Comparison of ENCODE assay signal across 1 cellular context in the genomic region with DNA sequence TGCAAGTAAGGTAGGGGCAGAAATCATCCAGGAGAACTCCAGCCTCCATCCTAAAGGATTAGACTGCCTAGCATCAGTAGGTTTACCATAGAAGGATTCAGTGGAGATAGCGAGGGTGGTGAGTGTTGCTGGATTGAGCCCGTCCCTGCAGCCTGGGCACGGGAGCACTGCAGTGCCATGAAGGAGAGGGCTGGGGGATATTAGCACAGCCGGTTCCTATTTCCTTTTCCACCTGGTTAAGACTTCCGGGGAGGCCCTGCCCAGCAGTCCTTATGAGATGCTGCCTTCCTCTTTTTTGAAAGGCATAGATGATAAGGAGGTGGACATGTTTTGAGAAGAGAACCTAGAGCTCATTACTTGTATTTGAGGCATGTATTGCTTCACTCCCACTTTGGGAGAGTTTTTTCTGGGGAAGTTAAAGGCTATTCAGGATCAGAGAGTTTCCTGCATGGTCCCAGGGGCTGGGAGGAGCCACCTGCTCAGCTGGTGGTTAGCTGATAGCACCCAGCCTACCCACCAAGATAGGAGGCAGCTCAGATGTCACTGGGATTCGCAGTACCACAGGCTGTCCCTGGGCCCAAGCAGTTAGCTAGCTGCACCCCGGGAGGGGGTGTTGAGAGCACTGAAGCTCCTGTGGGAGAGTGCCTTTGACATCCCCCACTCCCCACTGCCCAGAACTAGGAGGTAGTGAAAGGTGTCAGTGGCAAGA.
A peak's percentile ranks its signal among the peaks of the same experiment; 100 is the strongest.
TF ChIP-seq lines count a peak whose summit lies in the region.

No MANE protein-coding gene starts in this region.

TF ChIP-seq in H1, 55 proteins besides CTCF, POLR2A, EP300 and RAD21:
- peak; percentile 13; the same call in 1 of the 2 replicates for TF ChIP-seq TBP (IDR thresholded peaks at IDR 0.05; ENCODE audit: low read depth, low read length)
- no peak for TF ChIP-seq MAFK (IDR thresholded peaks at IDR 0.05; ENCODE audit: low read depth, low read length)
- TF ChIP-seq KDM5A (IDR thresholded peaks at IDR 0.05; ENCODE audit: low read length) = no peak
- no peak for TF ChIP-seq TAF1 (IDR thresholded peaks at IDR 0.05; ENCODE audit: low read depth, low read length)
- no peak for TF ChIP-seq ASH2L (IDR thresholded peaks at IDR 0.05; ENCODE audit: low read length)
TF ChIP-seq in H1: peak in this region for 1.
